Comparison of ENCODE assay signal across 8 cellular contexts in the genomic region with DNA sequence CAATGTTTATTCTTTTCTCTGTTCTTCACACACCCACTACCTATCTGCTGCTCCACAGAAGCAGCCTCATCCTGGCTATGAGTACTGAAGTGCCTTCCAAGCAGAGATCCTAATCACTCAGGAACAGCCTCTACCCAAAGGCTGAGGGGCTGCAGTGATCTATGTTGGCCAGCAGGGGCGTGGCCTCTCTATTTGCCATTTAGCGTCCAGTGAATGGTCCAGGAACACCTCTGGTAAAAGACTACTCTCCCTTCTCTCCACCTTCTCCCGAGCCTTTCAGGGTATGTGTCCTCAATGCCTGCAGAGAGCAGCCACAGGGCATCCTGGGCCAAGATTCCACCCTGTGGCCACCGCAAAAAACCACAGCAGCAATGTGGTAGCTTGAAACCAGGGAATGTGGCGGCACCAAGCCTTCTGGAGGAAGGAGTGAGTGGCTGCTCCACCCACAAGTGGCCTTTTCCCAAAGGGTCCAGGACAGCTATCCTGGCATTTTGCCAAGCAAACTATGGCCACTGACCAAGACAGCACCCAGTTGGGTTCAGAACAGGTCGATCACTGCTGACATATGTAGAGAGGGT.
A peak's percentile ranks its signal among the peaks of the same experiment; 100 is the strongest.
DNase-seq lines count a peak whose midpoint lies in the region; ATAC-seq and TF ChIP-seq lines count a peak whose summit lies in the region.

No MANE protein-coding gene starts in this region.

- no peak overlapping the region for H3K4me3 ChIP-seq in gastrocnemius medialis

- intact Hi-C loops in CD14-positive monocyte (cut with micrococcal nuclease) (loop anchor here (2.0 to 10.0 kb wide), 3 partner anchors 276 to 389 kb away; no protein-coding TSS in a partner anchor), gastrocnemius medialis (cut with DNase I; ENCODE audit: low total_unique reads) (no loop called here)

- DNase-seq in CD14-positive monocyte (ENCODE audit: low spot score) (no peak), GM13976 (ENCODE audit: low spot score) (peak; percentile 74), NCI-H1092 treated with DMSO at 0.1 percent for 48 hours (lab: John Stamatoyannopoulos, UW) (peak; percentile 63), foreskin keratinocyte (no peak), gastrocnemius medialis (no peak), NCI-H226 (no peak), NCI-H1048 (lab: John Stamatoyannopoulos, UW) (no peak)
- DNase-seq in activated CD8-positive, alpha-beta T cell treated with anti-CD3 and anti-CD28 coated beads, Interleukin-2, amount 10 ng/mL, durations not matched to agents 7 days and 5 days, result peak; percentile 45

- TF ChIP-seq CTCF in CD14-positive monocyte (IDR thresholded peaks at IDR 0.05), result peak; percentile 90
- peak; percentile 46 for TF ChIP-seq CTCF in GM13976 (IDR thresholded peaks at IDR 0.05; ENCODE audit: borderline replicate concordance, control extremely low read depth, extremely low read depth, insufficient read depth, missing control alignments)
- TF ChIP-seq CTCF in foreskin keratinocyte (conservative IDR thresholded peaks at IDR 0.05), result peak; percentile 62
- TF ChIP-seq CTCF in gastrocnemius medialis (IDR thresholded peaks at IDR 0.05 in 4 of 5, conservative IDR thresholded peaks at IDR 0.05 in 1 of 5), result peak; percentile 44 to 70 (median 53)

- H3K4me1 ChIP-seq in foreskin keratinocyte (no peaks in the 10 kb centered on the region), gastrocnemius medialis (peaks cover 4 to 7% of the 10 kb centered on the region in 2 donors)

- CTCF ChIA-PET in activated CD8-positive, alpha-beta T cell treated with anti-CD3 and anti-CD28 coated beads, Interleukin-2, amount 10 ng/mL, durations not matched to agents 7 days and 5 days (lab: Charles Lee), result interaction anchor here (0.9 to 6.4 kb wide), 19 partner anchors 8 to 423 kb away, joined by 3 to 53 read pairs (median 5); no protein-coding TSS in a partner anchor

- peaks cover 0 to 4% (median 0%) of the 10 kb centered on the region in 7 donors for H3K9me3 Mint-ChIP-seq in CD14-positive monocyte
- no peaks in the 10 kb centered on the region for H3K9me3 Mint-ChIP-seq in activated CD8-positive, alpha-beta T cell treated with anti-CD3 and anti-CD28 coated beads, Interleukin-2, amount 10 ng/mL, durations not matched to agents 7 days and 5 days (ENCODE audit: insufficient read depth)

- no peak for TF ChIP-seq POLR2A in gastrocnemius medialis (IDR thresholded peaks at IDR 0.05)

- H3K4me1 Mint-ChIP-seq in CD14-positive monocyte, result peaks cover 10% of the 10 kb centered on the region
- H3K4me1 Mint-ChIP-seq in activated CD8-positive, alpha-beta T cell treated with anti-CD3 and anti-CD28 coated beads, Interleukin-2, amount 10 ng/mL, durations not matched to agents 7 days and 5 days (ENCODE audit: low read depth), result peaks cover 12% of the 10 kb centered on the region

- H3K36me3 Mint-ChIP-seq in CD14-positive monocyte, result no peaks in the 10 kb centered on the region
- no peaks in the 10 kb centered on the region for H3K36me3 Mint-ChIP-seq in activated CD8-positive, alpha-beta T cell treated with anti-CD3 and anti-CD28 coated beads, Interleukin-2, amount 10 ng/mL, durations not matched to agents 7 days and 5 days (ENCODE audit: low read depth)

- H3K36me3 ChIP-seq in gastrocnemius medialis, result no peaks in the 10 kb centered on the region

- H3K4me3 Mint-ChIP-seq in CD14-positive monocyte, result peak overlapping the region in 1 of 2 donors; percentile 44
- no peak overlapping the region for H3K4me3 Mint-ChIP-seq in activated CD8-positive, alpha-beta T cell treated with anti-CD3 and anti-CD28 coated beads, Interleukin-2, amount 10 ng/mL, durations not matched to agents 7 days and 5 days

- H3K27ac ChIP-seq in foreskin keratinocyte, result no peak overlapping the region
- H3K27ac ChIP-seq in gastrocnemius medialis, result no peak overlapping the region

- in situ Hi-C loops in GM13976 (cut with MboI; ENCODE audit: low sequenced_read_pairs, unreplicated experiment), result loop anchor here (5.0 kb wide), 1 partner anchor 279 kb away; no protein-coding TSS in a partner anchor
- in situ Hi-C loops in gastrocnemius medialis (cut with MboI; ENCODE audit: low sequenced_read_pairs in 4 of 4), result loop anchor here (5.0 to 25.0 kb wide), 5 partner anchors 279 to 404 kb away; no protein-coding TSS in a partner anchor

- POLR2A ChIA-PET in activated CD8-positive, alpha-beta T cell treated with anti-CD3 and anti-CD28 coated beads, Interleukin-2, amount 10 ng/mL, durations not matched to agents 7 days and 5 days (lab: Charles Lee), result no interaction called here

- peaks cover 3% of the 10 kb centered on the region for H3K27me3 ChIP-seq in foreskin keratinocyte
- no peaks in the 10 kb centered on the region for H3K27me3 ChIP-seq in gastrocnemius medialis

- H3K27me3 Mint-ChIP-seq in CD14-positive monocyte (ENCODE audit: low read depth in 3 of 3), result peaks cover 12 to 31% (median 21%) of the 10 kb centered on the region in 3 donors
- peaks cover 27% of the 10 kb centered on the region for H3K27me3 Mint-ChIP-seq in activated CD8-positive, alpha-beta T cell treated with anti-CD3 and anti-CD28 coated beads, Interleukin-2, amount 10 ng/mL, durations not matched to agents 7 days and 5 days (ENCODE audit: low read depth)

- ATAC-seq in activated CD8-positive, alpha-beta T cell treated with anti-CD3 and anti-CD28 coated beads, Interleukin-2, amount 10 ng/mL, durations not matched to agents 7 days and 5 days, result peak; percentile 29
- ATAC-seq in foreskin keratinocyte (peak; percentile 59), gastrocnemius medialis (peak in 1 of 2 donors; percentile 43)

- H3K27ac Mint-ChIP-seq in CD14-positive monocyte, result peak overlapping the region in 1 of 7 donors; percentile 56
- no peak overlapping the region for H3K27ac Mint-ChIP-seq in activated CD8-positive, alpha-beta T cell treated with anti-CD3 and anti-CD28 coated beads, Interleukin-2, amount 10 ng/mL, durations not matched to agents 7 days and 5 days

- no peaks in the 10 kb centered on the region for H3K9me3 ChIP-seq in gastrocnemius medialis

Comparison
In these comparisons a context has a peak if more than half of its experiments do, and no peak if none do; other contexts are left out.
1. DNase-seq: peak in GM13976 (single experiment), NCI-H1092 treated with DMSO at 0.1 percent for 48 hours (single experiment) and activated CD8-positive, alpha-beta T cell treated with anti-CD3 and anti-CD28 coated beads, Interleukin-2, amount 10 ng/mL, durations not matched to agents 7 days and 5 days (single experiment); none in CD14-positive monocyte (single experiment), foreskin keratinocyte (0 of 2), gastrocnemius medialis (0 of 2), NCI-H226 (single experiment) and NCI-H1048 (single experiment).
2. Peak in every context shown above with its lines, with median percentiles within 50 percentile points of each other: CTCF ChIP-seq.